In genomic region chr13:30752201-30752797, GRCh38 we compare ENCODE assay signal across 13 cellular contexts. TPM values are rescaled to one million over a fixed set of nuclear protein-coding genes. Genes with fewer than 3 reads are reported as not detected.
A peak's percentile ranks its signal among the peaks of the same experiment; 100 is the strongest.
DNase-seq lines count a peak whose midpoint lies in the region; ATAC-seq, FAIRE-seq and TF ChIP-seq lines count a peak whose summit lies in the region.
"Had no signal": no experiment of that assay in that cellular context is flagged by ENCODE, and none has a peak within 500 bp of the region (broad histone marks: within the 10 kb centered on the region; RNA-seq: fewer than 3 reads in every experiment).

No MANE protein-coding gene starts in this region.

- H3K27me3 Mint-ChIP-seq in HFFc6 (ENCODE audit: insufficient read depth) (peaks cover 29% of the 10 kb centered on the region), Calu3 (ENCODE audit: unreplicated experiment) (peaks cover 7% of the 10 kb centered on the region)
- H3K27me3 Mint-ChIP-seq: naive thymus-derived CD8-positive, alpha-beta T cell had no signal

- ATAC-seq in pancreas (peak; percentile 39 to 84 (median 70)), GM19395 (IDR thresholded peaks at IDR 0.05; ENCODE audit: unreplicated experiment) (no peak), GM19035 (IDR thresholded peaks at IDR 0.05; ENCODE audit: unreplicated experiment) (no peak)

- H3K4me3 ChIP-seq in fibroblast of villous mesenchyme (ENCODE audit: low read depth, low read length) (no peak overlapping the region), pancreas (no peak overlapping the region)

- H3K27me3 ChIP-seq in pancreas, result no peaks in the 10 kb centered on the region

- peaks cover 0 to 3% (median 0%) of the 10 kb centered on the region in 3 donors for H3K4me1 ChIP-seq in pancreas

- peaks cover 5% of the 10 kb centered on the region; the same call in 1 of the 2 replicates for H3K9me3 Mint-ChIP-seq in HFFc6
- H3K9me3 Mint-ChIP-seq in Calu3 (ENCODE audit: low read depth, unreplicated experiment), result no peaks in the 10 kb centered on the region
- H3K9me3 Mint-ChIP-seq: naive thymus-derived CD8-positive, alpha-beta T cell had no signal

- no TSS peak for BruUV-seq in Calu3 (replicated peaks; lab: Mats Ljungman, UMichigan)

- no peak overlapping the region for H3K27ac ChIP-seq in pancreas

- H3K36me3 ChIP-seq in pancreas, result no peaks in the 10 kb centered on the region

- DNase-seq in HFFc6 (peak; percentile 8), RPMI7951 (ENCODE audit: low read depth) (peak; percentile 74), fibroblast of villous mesenchyme (ENCODE audit: low read depth) (peak; percentile 47), pancreas (peak in 1 of 6 donors; percentile 8), NCI-H774 (lab: John Stamatoyannopoulos, UW) (no peak), Calu3 (no peak)
- DNase-seq: activated CD4-positive, CD25-positive, alpha-beta regulatory T cell treated with anti-CD3 and anti-CD28 coated beads, Interleukin-2, amount 50 U/mL, for 72 hours; naive thymus-derived CD8-positive, alpha-beta T cell; NCI-H2081 treated with DMSO at 0.1 percent for 48 hours; SHP77 treated with DMSO at 0.1 percent for 48 hours; stimulated activated CD4-positive, alpha-beta T cell treated with anti-CD3 and anti-CD28 coated beads, Interleukin-4, amount 100 ng/mL, for 4 hours had no signal

- H3K4me3 Mint-ChIP-seq in HFFc6 (no peak overlapping the region), Calu3 (ENCODE audit: low read depth, unreplicated experiment) (no peak overlapping the region)

- H3K4me1 Mint-ChIP-seq in HFFc6 (ENCODE audit: low read depth) (peaks cover 9% of the 10 kb centered on the region), Calu3 (ENCODE audit: low read depth, unreplicated experiment) (no peaks in the 10 kb centered on the region)

- intact Hi-C loops in pancreas (cut with DNase I) (no loop called here), Calu3 (cut with micrococcal nuclease; ENCODE audit: unreplicated experiment) (no loop called here)

- TF ChIP-seq CTCF in HFFc6 (IDR thresholded peaks at IDR 0.05) (no peak), fibroblast of villous mesenchyme (IDR thresholded peaks at IDR 0.05; ENCODE audit: insufficient read depth, low read depth, low read length) (peak; percentile 3), pancreas (IDR thresholded peaks at IDR 0.05) (no peak), Calu3 (IDR thresholded peaks at IDR 0.05; ENCODE audit: unreplicated experiment) (no peak)

- no peaks in the 10 kb centered on the region for H3K9me3 ChIP-seq in pancreas

- no peak for FAIRE-seq in pancreas (lab: Jason Lieb, UNC)

- WGBS in pancreas, 2 donors, result 55 to 67% methylated on average over 11 of the region's 11 CpGs

- H3K36me3 Mint-ChIP-seq in HFFc6 (ENCODE audit: low read depth) (peaks cover 5% of the 10 kb centered on the region), Calu3 (ENCODE audit: insufficient read depth, unreplicated experiment) (no peaks in the 10 kb centered on the region)

- H3K27ac Mint-ChIP-seq in HFFc6, result no peak overlapping the region
- H3K27ac Mint-ChIP-seq in Calu3 (ENCODE audit: unreplicated experiment), result no peak overlapping the region

- CTCF ChIA-PET in Calu3 (lab: Charles Lee), result no interaction called here

RNA-seq across cellular contexts. Expression of gene ALOX5AP, which starts 17.0 kb away (rescaled TPM):
- not detected for total RNA-seq in HFFc6 (2021; fragmentation: NEBNext Ultra II Directional; extraction: Animal tissue kit (Norgen Biotek cat#: 25700))
- total RNA-seq in RPMI7951 (2014; rRNA removed; shearing (Covaris generic)), result 6.1 and 8.5 TPM in 2 replicates
- total RNA-seq in fibroblast of villous mesenchyme (0.32 and 0.43 TPM in 2 replicates), pancreas (10 to 100 TPM in 2 of 6 donors, 1 to 10 TPM in 4; 1.3 to 33.2 (median 6.0) TPM), Calu3 (2022) (not detected in 2 replicates)
- 1 to 10 TPM; 1.4 to 3.6 TPM for polyA plus RNA-seq in pancreas

Comparison
In these comparisons a context has a peak if more than half of its experiments do, and no peak if none do; other contexts are left out.
1. DNase-seq: peak in HFFc6 (single experiment), RPMI7951 (single experiment) and fibroblast of villous mesenchyme (single experiment); none in NCI-H774 (single experiment) and Calu3 (single experiment).
2. ATAC-seq: peak in pancreas (4 of 4); none in GM19395 (single experiment) and GM19035 (single experiment).